30 cellular contexts compared by ENCODE assay signal in genomic region chr6:3707751-3708412, GRCh38.
"Had no signal": no experiment of that assay in that cellular context is flagged by ENCODE, and none has a peak within 500 bp of the region (broad histone marks: within the 10 kb centered on the region; RNA-seq: fewer than 3 reads in every experiment).

No MANE protein-coding gene starts in this region.

- H3K36me3 ChIP-seq: SJSA1 had no signal

- H3K36me3 Mint-ChIP-seq: activated CD4-positive, alpha-beta memory T cell treated with anti-CD3 and anti-CD28 coated beads for 36 hours; activated naive CD4-positive, alpha-beta T cell treated with anti-CD3 and anti-CD28 coated beads, Interleukin-2, amount 50 U/mL, for 72 hours; brain had no signal

- DNase-seq: activated CD4-positive, alpha-beta memory T cell treated with anti-CD3 and anti-CD28 coated beads for 36 hours; activated CD4-positive, alpha-beta T cell treated with anti-CD3 and anti-CD28 coated beads for 36 hours; activated CD4-positive, alpha-beta T cell treated with anti-CD3 and anti-CD28 coated beads, Interleukin-2, amount 10 ng/mL, durations not matched to agents 7 days and 5 days; activated CD8-positive, alpha-beta memory T cell treated with anti-CD3 and anti-CD28 coated beads, Interleukin-2, amount 50 U/mL, for 4 hours; activated gamma-delta T cell treated with Interleukin-2 at 50 U/mL for 16 hours; activated naive CD4-positive, alpha-beta T cell treated with anti-CD3 and anti-CD28 coated beads for 36 hours; activated naive CD8-positive, alpha-beta T cell treated with anti-CD3 and anti-CD28 coated beads, Interleukin-2, amount 50 U/mL, for 24 hours; activated T-cell treated with anti-CD3 and anti-CD28 coated beads for 4 hours; activated T-cell treated with anti-CD3 and anti-CD28 coated beads, Interleukin-2, amount 50 U/mL, for 4 hours; anterior cingulate cortex; central memory CD4-positive, alpha-beta T cell; NCI-H1092 treated with DMSO at 0.1 percent for 48 hours; NCI-H1417; NCI-H187 treated with DMSO at 0.1 percent for 48 hours; NCI-H2081; NCI-H226; NCI-H446 treated with DMSO at 0.1 percent for 48 hours; NCI-H524 treated with DMSO at 0.1 percent for 48 hours; NK-92 treated with Interleukin-12 subunit alpha and Interleukin-12 subunit beta, amount 100 ng/mL, for 24 hours; PC-3; SHP77 treated with DMSO at 0.1 percent for 48 hours; SK-N-SH had no signal

- H3K4me3 Mint-ChIP-seq: activated CD4-positive, alpha-beta memory T cell treated with anti-CD3 and anti-CD28 coated beads for 36 hours; activated CD4-positive, alpha-beta T cell treated with anti-CD3 and anti-CD28 coated beads for 36 hours; activated CD4-positive, alpha-beta T cell treated with anti-CD3 and anti-CD28 coated beads, Interleukin-2, amount 10 ng/mL, durations not matched to agents 7 days and 5 days; activated naive CD4-positive, alpha-beta T cell treated with anti-CD3 and anti-CD28 coated beads for 36 hours; activated naive CD8-positive, alpha-beta T cell treated with anti-CD3 and anti-CD28 coated beads, Interleukin-2, amount 50 U/mL, for 24 hours; activated T-cell treated with anti-CD3 and anti-CD28 coated beads, Interleukin-2, amount 50 U/mL, for 4 hours; activated T-helper 1 cell treated with anti-CD3 and anti-CD28 coated beads, Interleukin-12 subunit alpha, Interleukin-12 subunit beta, Interleukin-2, Interleukin-4 antibody, amounts not matched to agents 30 ng/mL and 10 ng/mL and 1 ng/mL, durations not matched to agents 14 hours and 24 hours and 36 hours; brain; T-helper 1 cell treated with Interleukin-12 subunit alpha and Interleukin-12 subunit beta and Interleukin-4 antibody, amounts not matched to agents 30 μg/mL and 1 μg/mL, for 36 hours; T-helper 2 cell treated with Interferon-gamma antibody and Interleukin-4, amounts not matched to agents 5 μg/mL and 100 μg/mL, for 36 hours; WTC11 had no signal

- H3K27me3 ChIP-seq: SJSA1 had no signal

- ATAC-seq: activated CD4-positive, alpha-beta T cell treated with anti-CD3 and anti-CD28 coated beads for 36 hours; activated CD4-positive, CD25-positive, alpha-beta regulatory T cell treated with anti-CD3 and anti-CD28 coated beads, Interleukin-2, amount 50 U/mL, for 24 hours; activated naive CD4-positive, alpha-beta T cell treated with anti-CD3 and anti-CD28 coated beads, Interleukin-2, amount 50 U/mL, for 72 hours; activated naive CD8-positive, alpha-beta T cell treated with anti-CD3 and anti-CD28 coated beads, Interleukin-2, amount 50 U/mL, for 24 hours; activated T-cell treated with anti-CD3 and anti-CD28 coated beads, Interleukin-2, amount 50 U/mL, for 4 hours; PC-3; WTC11 had no signal

- H3K9me3 ChIP-seq: SJSA1, SK-N-SH had no signal

- H3K27ac ChIP-seq: SJSA1 had no signal

- H3K4me3 ChIP-seq: SJSA1 had no signal

- H3K27me3 Mint-ChIP-seq: activated CD4-positive, alpha-beta T cell treated with anti-CD3 and anti-CD28 coated beads, Interleukin-2, amount 10 ng/mL, durations not matched to agents 7 days and 5 days; activated naive CD8-positive, alpha-beta T cell treated with anti-CD3 and anti-CD28 coated beads, Interleukin-2, amount 50 U/mL, for 24 hours; brain had no signal

- H3K27ac Mint-ChIP-seq: activated CD4-positive, alpha-beta memory T cell treated with anti-CD3 and anti-CD28 coated beads for 36 hours; activated CD4-positive, alpha-beta T cell treated with anti-CD3 and anti-CD28 coated beads for 36 hours; activated CD4-positive, alpha-beta T cell treated with anti-CD3 and anti-CD28 coated beads, Interleukin-2, amount 10 ng/mL, durations not matched to agents 7 days and 5 days; activated naive CD4-positive, alpha-beta T cell treated with anti-CD3 and anti-CD28 coated beads for 36 hours; activated naive CD4-positive, alpha-beta T cell treated with anti-CD3 and anti-CD28 coated beads, Interleukin-2, amount 50 U/mL, for 72 hours; activated naive CD8-positive, alpha-beta T cell treated with anti-CD3 and anti-CD28 coated beads, Interleukin-2, amount 50 U/mL, for 24 hours; activated T-helper 1 cell treated with anti-CD3 and anti-CD28 coated beads, Interleukin-12 subunit alpha, Interleukin-12 subunit beta, Interleukin-2, Interleukin-4 antibody, amounts not matched to agents 30 ng/mL and 10 ng/mL and 1 ng/mL, durations not matched to agents 14 hours and 24 hours and 36 hours; brain; T-helper 1 cell treated with Interleukin-12 subunit alpha and Interleukin-12 subunit beta and Interleukin-4 antibody, amounts not matched to agents 30 μg/mL and 1 μg/mL, for 36 hours; T-helper 2 cell treated with Interferon-gamma antibody and Interleukin-4, amounts not matched to agents 5 μg/mL and 100 μg/mL, for 36 hours; WTC11 had no signal

- H3K9me3 Mint-ChIP-seq: activated CD4-positive, alpha-beta memory T cell treated with anti-CD3 and anti-CD28 coated beads for 36 hours; activated CD4-positive, alpha-beta T cell treated with anti-CD3 and anti-CD28 coated beads, Interleukin-2, amount 10 ng/mL, durations not matched to agents 7 days and 5 days; activated naive CD4-positive, alpha-beta T cell treated with anti-CD3 and anti-CD28 coated beads for 36 hours; activated naive CD8-positive, alpha-beta T cell treated with anti-CD3 and anti-CD28 coated beads, Interleukin-2, amount 50 U/mL, for 24 hours; activated T-cell treated with anti-CD3 and anti-CD28 coated beads, Interleukin-2, amount 50 U/mL, for 4 hours; activated T-helper 1 cell treated with anti-CD3 and anti-CD28 coated beads, Interleukin-12 subunit alpha, Interleukin-12 subunit beta, Interleukin-2, Interleukin-4 antibody, amounts not matched to agents 30 ng/mL and 10 ng/mL and 1 ng/mL, durations not matched to agents 14 hours and 24 hours and 36 hours; T-helper 1 cell treated with Interleukin-12 subunit alpha and Interleukin-12 subunit beta and Interleukin-4 antibody, amounts not matched to agents 30 μg/mL and 1 μg/mL, for 36 hours; T-helper 2 cell treated with Interferon-gamma antibody and Interleukin-4, amounts not matched to agents 5 μg/mL and 100 μg/mL, for 36 hours had no signal

- H3K4me1 Mint-ChIP-seq: activated CD4-positive, alpha-beta T cell treated with anti-CD3 and anti-CD28 coated beads for 36 hours; activated CD4-positive, alpha-beta T cell treated with anti-CD3 and anti-CD28 coated beads, Interleukin-2, amount 10 ng/mL, durations not matched to agents 7 days and 5 days; activated naive CD8-positive, alpha-beta T cell treated with anti-CD3 and anti-CD28 coated beads, Interleukin-2, amount 50 U/mL, for 24 hours; WTC11 had no signal
